Comparison of ENCODE assay signal across 8 cellular contexts in genomic region chr11:2990617-2991476, GRCh38. TPM values are rescaled to one million over a fixed set of nuclear protein-coding genes. Genes with fewer than 3 reads are reported as not detected.
DNase-seq lines count a peak whose midpoint lies in the region; ATAC-seq and TF ChIP-seq lines count a peak whose summit lies in the region.

No MANE protein-coding gene starts in this region.

- WGBS in SK-N-SH (ENCODE audit: low lambda C conversion rate), result 2% methylated on average over 17 of the region's 17 CpGs
- 1 to 3% methylated on average over 14 to 17 of the region's 17 CpGs for WGBS in transverse colon (ENCODE audit: low coverage in 1 of 2), 2 donors

- peak overlapping the region; percentile 84 for H3K4me2 ChIP-seq in SK-N-SH

- ATAC-seq in SK-N-SH treated with all-trans-retinoic acid at 6 μM for 48 hours (no peak), HG03439 (IDR thresholded peaks at IDR 0.05; ENCODE audit: unreplicated experiment) (no peak)

- CTCF ChIA-PET in SK-N-SH (lab: Yijun Ruan, JAX), result interaction anchor here (1.2 to 2.3 kb wide), 4 partner anchors 15 to 50 kb away, joined by 3 to 13 read pairs (median 4); no protein-coding TSS in a partner anchor

- intact Hi-C loops in dendritic cell treated with granulocyte-macrophage colony-stimulating factor and Interleukin-4, amounts not matched to agents 40 ng/mL and 50 ng/mL, for 4 days (cut with micrococcal nuclease), result no loop called here
- intact Hi-C loops in transverse colon (cut with DNase I; ENCODE audit: low total_unique reads), result no loop called here

- no peaks in the 10 kb centered on the region for H3K9me2 ChIP-seq in SK-N-SH

- H3K9me3 Mint-ChIP-seq in T-helper 2 cell treated with Interferon-gamma antibody and Interleukin-4, amounts not matched to agents 5 μg/mL and 100 μg/mL, for 36 hours, result no peaks in the 10 kb centered on the region
- no peaks in the 10 kb centered on the region for H3K9me3 Mint-ChIP-seq in dendritic cell treated with granulocyte-macrophage colony-stimulating factor and Interleukin-4, amounts not matched to agents 40 ng/mL and 50 ng/mL, for 4 days

- H3K36me3 ChIP-seq in SK-N-SH (replicated peaks in 1 of 2; ENCODE audit: control insufficient read depth in 1 of 2, insufficient read depth in 2 of 2, low read length in 1 of 2), result peaks cover 5% of the 10 kb centered on the region in 2 experiments
- H3K36me3 ChIP-seq in mucosa of stomach (ENCODE audit: control insufficient read depth, insufficient read depth, low read length), result no peaks in the 10 kb centered on the region
- H3K36me3 ChIP-seq in transverse colon, result no peaks in the 10 kb centered on the region

- H3K36me3 Mint-ChIP-seq in T-helper 2 cell treated with Interferon-gamma antibody and Interleukin-4, amounts not matched to agents 5 μg/mL and 100 μg/mL, for 36 hours (ENCODE audit: low read depth), result peaks cover 40% of the 10 kb centered on the region
- H3K36me3 Mint-ChIP-seq in dendritic cell treated with granulocyte-macrophage colony-stimulating factor and Interleukin-4, amounts not matched to agents 40 ng/mL and 50 ng/mL, for 4 days (ENCODE audit: low read depth), result peaks cover 32% of the 10 kb centered on the region

- H3K9me3 ChIP-seq in SK-N-SH (no peaks in the 10 kb centered on the region), mucosa of stomach (ENCODE audit: control insufficient read depth, low read length) (no peaks in the 10 kb centered on the region), transverse colon (no peaks in the 10 kb centered on the region)

- H3K27ac ChIP-seq in SK-N-SH (ENCODE audit: low read depth in 2 of 2, low read length in 1 of 2) (peak overlapping the region; percentile 81 to 82), transverse colon (peak overlapping the region; percentile 97 to 98 (median 98))

- peaks cover 9 to 26% of the 10 kb centered on the region in 2 experiments; a peak in 3 of 4 replicates for H3K4me1 ChIP-seq in SK-N-SH (ENCODE audit: control insufficient read depth in 1 of 2, insufficient read depth in 2 of 2, low read depth in 1 of 2, low read length in 1 of 2)
- peaks cover 27% of the 10 kb centered on the region for H3K4me1 ChIP-seq in mucosa of stomach (ENCODE audit: control insufficient read depth, insufficient read depth, low read length)
- H3K4me1 ChIP-seq in transverse colon, result peaks cover 27 to 53% (median 34%) of the 10 kb centered on the region in 4 donors

- H3F3A ChIP-seq in SK-N-SH (replicated peaks; ENCODE audit: insufficient read depth), result peaks cover 5% of the 10 kb centered on the region

- peaks cover 2% of the 10 kb centered on the region for H3K27me3 Mint-ChIP-seq in T-helper 2 cell treated with Interferon-gamma antibody and Interleukin-4, amounts not matched to agents 5 μg/mL and 100 μg/mL, for 36 hours (ENCODE audit: low read depth)
- H3K27me3 Mint-ChIP-seq in dendritic cell treated with granulocyte-macrophage colony-stimulating factor and Interleukin-4, amounts not matched to agents 40 ng/mL and 50 ng/mL, for 4 days, result no peaks in the 10 kb centered on the region

- H3K4me1 Mint-ChIP-seq in T-helper 2 cell treated with Interferon-gamma antibody and Interleukin-4, amounts not matched to agents 5 μg/mL and 100 μg/mL, for 36 hours (ENCODE audit: low read depth), result peaks cover 26% of the 10 kb centered on the region
- H3K4me1 Mint-ChIP-seq in dendritic cell treated with granulocyte-macrophage colony-stimulating factor and Interleukin-4, amounts not matched to agents 40 ng/mL and 50 ng/mL, for 4 days (ENCODE audit: low read depth), result peaks cover 42% of the 10 kb centered on the region

- POLR2A ChIA-PET in SK-N-SH (lab: Yijun Ruan, JAX), result interaction anchor here (1.3 to 2.0 kb wide), 2 partner anchors 9 to 10 kb away, joined by 4 read pairs; no protein-coding TSS in a partner anchor

- TF ChIP-seq CTCF in SK-N-SH (IDR thresholded peaks at IDR 0.05) (no peak), transverse colon (IDR thresholded peaks at IDR 0.05) (no peak)

- peaks cover 49% of the 10 kb centered on the region for H4K20me1 ChIP-seq in SK-N-SH (ENCODE audit: insufficient read depth)

- H3K4me3 ChIP-seq in SK-N-SH (ENCODE audit: low read depth in 2 of 2, low read length in 1 of 2) (peak overlapping the region; percentile 89 to 97), mucosa of stomach (ENCODE audit: low read length) (peak overlapping the region; percentile 74), transverse colon (peak overlapping the region; percentile 88 to 93 (median 90))

- DNase-seq in SK-N-SH (no peak), transverse colon (peak; percentile 37), middle frontal gyrus (ENCODE audit: extremely low spot score, low spot score) (no peak)
- DNase-seq in T-helper 2 cell treated with Interferon-gamma antibody and Interleukin-4, amounts not matched to agents 5 μg/mL and 100 μg/mL, for 36 hours (ENCODE audit: low spot score), result no peak

- in situ Hi-C loops in transverse colon (cut with MboI; ENCODE audit: low pct_ligation_motif_present in 1 of 4, low pct_unique_long_range_greater_than_20kb in 1 of 4, low sequenced_read_pairs in 3 of 4), result loop anchor here in 1 of 4 donors (10.0 kb wide), 1 partner anchor 64 kb away; the partner anchor contains the start of gene CARS1

- H3K27me3 ChIP-seq in SK-N-SH (ENCODE audit: insufficient read depth), result no peaks in the 10 kb centered on the region
- H3K27me3 ChIP-seq in mucosa of stomach (ENCODE audit: control insufficient read depth, insufficient read depth, low read length), result no peaks in the 10 kb centered on the region
- H3K27me3 ChIP-seq in transverse colon, result no peaks in the 10 kb centered on the region

- peak overlapping the region; percentile 96 for H3K4me3 Mint-ChIP-seq in T-helper 2 cell treated with Interferon-gamma antibody and Interleukin-4, amounts not matched to agents 5 μg/mL and 100 μg/mL, for 36 hours
- H3K4me3 Mint-ChIP-seq in dendritic cell treated with granulocyte-macrophage colony-stimulating factor and Interleukin-4, amounts not matched to agents 40 ng/mL and 50 ng/mL, for 4 days, result peak overlapping the region; percentile 81

- TF ChIP-seq RAD21 in SK-N-SH (IDR thresholded peaks at IDR 0.05; ENCODE audit: low read length), result no peak

- TF ChIP-seq POLR2A in transverse colon (IDR thresholded peaks at IDR 0.05), result peak; percentile 24

- 0 out of 2 replicates have a peak overlapping the region, but pooled peaks have one; percentile 5 for H2AFZ ChIP-seq in SK-N-SH (ENCODE audit: low read depth)

- TF ChIP-seq EP300 in SK-N-SH (IDR thresholded peaks at IDR 0.05; ENCODE audit: borderline replicate concordance in 1 of 2, low read depth in 1 of 2, low read length in 1 of 2), result no peak
- TF ChIP-seq EP300 in transverse colon (IDR thresholded peaks at IDR 0.05; ENCODE audit: low read depth), result no peak

- H3K9ac ChIP-seq in SK-N-SH, result peak overlapping the region; percentile 93
- H3K9ac ChIP-seq in mucosa of stomach (ENCODE audit: low read length), result peak overlapping the region; percentile 84

- H3K27ac Mint-ChIP-seq in T-helper 2 cell treated with Interferon-gamma antibody and Interleukin-4, amounts not matched to agents 5 μg/mL and 100 μg/mL, for 36 hours, result peak overlapping the region; percentile 97
- H3K27ac Mint-ChIP-seq in dendritic cell treated with granulocyte-macrophage colony-stimulating factor and Interleukin-4, amounts not matched to agents 40 ng/mL and 50 ng/mL, for 4 days, result peak overlapping the region; percentile 95

- H3K79me2 ChIP-seq in SK-N-SH (ENCODE audit: insufficient read depth), result peaks cover 60% of the 10 kb centered on the region

TF ChIP-seq in SK-N-SH, 30 proteins besides CTCF, POLR2A, EP300 and RAD21 (continues in another document):
- no peak for TF ChIP-seq MEF2A (IDR thresholded peaks at IDR 0.05; ENCODE audit: borderline replicate concordance, low read depth)
- TF ChIP-seq FOSL2 (IDR thresholded peaks at IDR 0.05; ENCODE audit: borderline replicate concordance, low read depth), result no peak
- no peak for TF ChIP-seq IRF3 (IDR thresholded peaks at IDR 0.05; ENCODE audit: low read depth, low read length)
- TF ChIP-seq RXRA (IDR thresholded peaks at IDR 0.05; ENCODE audit: borderline replicate concordance, low read depth), result no peak

TF ChIP-seq in SK-N-SH treated with all-trans-retinoic acid at 6 μM for 48 hours, 23 proteins besides CTCF, POLR2A, EP300 and RAD21 (continues in another document):
- TF ChIP-seq ZNF70 (CRISPR knock-in tag; IDR thresholded peaks at IDR 0.05) (no peak), OSR1 (CRISPR knock-in tag; IDR thresholded peaks at IDR 0.05) (no peak), ARNTL (CRISPR knock-in tag; IDR thresholded peaks at IDR 0.05; ENCODE audit: borderline replicate concordance, low read depth) (no peak), TOX (CRISPR knock-in tag; IDR thresholded peaks at IDR 0.05; ENCODE audit: borderline replicate concordance) (no peak), ZC3H10 (CRISPR knock-in tag; IDR thresholded peaks at IDR 0.05) (no peak), SNAI2 (CRISPR knock-in tag; IDR thresholded peaks at IDR 0.05) (no peak)
- TF ChIP-seq, protein P1, sequence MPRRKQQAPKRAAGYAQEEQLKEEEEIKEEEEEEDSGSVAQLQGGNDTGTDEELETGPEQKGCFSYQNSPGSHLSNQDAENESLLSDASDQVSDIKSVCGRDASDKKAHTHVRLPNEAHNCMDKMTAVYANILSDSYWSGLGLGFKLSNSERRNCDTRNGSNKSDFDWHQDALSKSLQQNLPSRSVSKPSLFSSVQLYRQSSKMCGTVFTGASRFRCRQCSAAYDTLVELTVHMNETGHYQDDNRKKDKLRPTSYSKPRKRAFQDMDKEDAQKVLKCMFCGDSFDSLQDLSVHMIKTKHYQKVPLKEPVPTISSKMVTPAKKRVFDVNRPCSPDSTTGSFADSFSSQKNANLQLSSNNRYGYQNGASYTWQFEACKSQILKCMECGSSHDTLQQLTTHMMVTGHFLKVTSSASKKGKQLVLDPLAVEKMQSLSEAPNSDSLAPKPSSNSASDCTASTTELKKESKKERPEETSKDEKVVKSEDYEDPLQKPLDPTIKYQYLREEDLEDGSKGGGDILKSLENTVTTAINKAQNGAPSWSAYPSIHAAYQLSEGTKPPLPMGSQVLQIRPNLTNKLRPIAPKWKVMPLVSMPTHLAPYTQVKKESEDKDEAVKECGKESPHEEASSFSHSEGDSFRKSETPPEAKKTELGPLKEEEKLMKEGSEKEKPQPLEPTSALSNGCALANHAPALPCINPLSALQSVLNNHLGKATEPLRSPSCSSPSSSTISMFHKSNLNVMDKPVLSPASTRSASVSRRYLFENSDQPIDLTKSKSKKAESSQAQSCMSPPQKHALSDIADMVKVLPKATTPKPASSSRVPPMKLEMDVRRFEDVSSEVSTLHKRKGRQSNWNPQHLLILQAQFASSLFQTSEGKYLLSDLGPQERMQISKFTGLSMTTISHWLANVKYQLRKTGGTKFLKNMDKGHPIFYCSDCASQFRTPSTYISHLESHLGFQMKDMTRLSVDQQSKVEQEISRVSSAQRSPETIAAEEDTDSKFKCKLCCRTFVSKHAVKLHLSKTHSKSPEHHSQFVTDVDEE (CRISPR knock-in tag; IDR thresholded peaks at IDR 0.05), result no peak

RNA-seq across cellular contexts. Expression of gene NAP1L4, which starts 1.3 kb away (rescaled TPM):
- 82.5 and 104 TPM in 2 replicates for polyA plus RNA-seq in SK-N-SH (2012; rRNA removed)
- polyA plus RNA-seq in SK-N-SH (2012; cell fraction: cytosol; rRNA removed), result 94.9 and 110 TPM in 2 replicates
- 54.4 and 105 TPM in 2 replicates for polyA plus RNA-seq in SK-N-SH (2012; cell fraction: nucleus; rRNA removed)
- total RNA-seq in transverse colon, result 100 to 1,000 TPM in 3 of 4 donors, 10 to 100 TPM in 1; 63.6 to 140 (median 111) TPM
